Comparison of ENCODE assay signal across 8 cellular contexts in genomic region chr12:123436017-123436964, GRCh38. TPM values are rescaled to one million over a fixed set of nuclear protein-coding genes. Genes with fewer than 3 reads are reported as not detected.
DNase-seq lines count a peak whose midpoint lies in the region; ATAC-seq, FAIRE-seq and TF ChIP-seq lines count a peak whose summit lies in the region.

A gene with protein sequence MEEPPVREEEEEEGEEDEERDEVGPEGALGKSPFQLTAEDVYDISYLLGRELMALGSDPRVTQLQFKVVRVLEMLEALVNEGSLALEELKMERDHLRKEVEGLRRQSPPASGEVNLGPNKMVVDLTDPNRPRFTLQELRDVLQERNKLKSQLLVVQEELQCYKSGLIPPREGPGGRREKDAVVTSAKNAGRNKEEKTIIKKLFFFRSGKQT (minus strand): TSS chr12:123436684. CDS start chr12:123436420, 264 bp downstream.

- TF ChIP-seq EP300 in Ishikawa (IDR thresholded peaks at IDR 0.05; ENCODE audit: borderline replicate concordance) = peak; percentile 21; the same call in 1 of the 2 replicates

- peaks cover 6% of the 10 kb centered on the region for H3K36me3 Mint-ChIP-seq in activated naive CD8-positive, alpha-beta T cell

- peak; percentile 89 for DNase-seq in ELR (ENCODE audit: low read depth)
- DNase-seq in SKM-1 (lab: John Stamatoyannopoulos, UW; ENCODE audit: unreplicated experiment) = peak; percentile 70
- DNase-seq in Right ventricle myocardium superior = peak; percentile 93
- peak; percentile 80 to 94 (median 86) for DNase-seq in pancreas
- peak; percentile 87 to 89 for DNase-seq in thyroid gland

- H3K4me3 ChIP-seq in pancreas = peak within 1 kb of the TSS; percentile 53 to 82 (median 62)
- peak within 1 kb of the TSS; percentile 69 to 91 (median 77) for H3K4me3 ChIP-seq in thyroid gland (replicated peaks in 1 of 3)

- H3K27me3 ChIP-seq in pancreas = no peaks in the 10 kb centered on the region
- no peaks in the 10 kb centered on the region for H3K27me3 ChIP-seq in thyroid gland

- H3K9me3 Mint-ChIP-seq in activated naive CD8-positive, alpha-beta T cell (ENCODE audit: low read depth) = no peaks in the 10 kb centered on the region

- peak; percentile 13 to 77 for TF ChIP-seq POLR2A in thyroid gland (IDR thresholded peaks at IDR 0.05)

- no peaks in the 10 kb centered on the region for H3K27me3 Mint-ChIP-seq in activated naive CD8-positive, alpha-beta T cell

- no peak for TF ChIP-seq RAD21 in Ishikawa (IDR thresholded peaks at IDR 0.05; ENCODE audit: low read depth)

- TF ChIP-seq CTCF in pancreas (IDR thresholded peaks at IDR 0.05) (no peak), thyroid gland (IDR thresholded peaks at IDR 0.05) (no peak)

- H3K9me3 ChIP-seq in pancreas (no peaks in the 10 kb centered on the region), thyroid gland (no peaks in the 10 kb centered on the region)

- H3K4me3 Mint-ChIP-seq in activated naive CD8-positive, alpha-beta T cell = peak within 1 kb of the TSS; percentile 98

- peak; percentile 66 for ATAC-seq in GM21619 (IDR thresholded peaks at IDR 0.05; ENCODE audit: unreplicated experiment)
- ATAC-seq in Right ventricle myocardium superior (ENCODE audit: poor library complexity) = peak; percentile 97
- peak; percentile 98 to 99 (median 98) for ATAC-seq in pancreas

- H3K36me3 ChIP-seq in pancreas (no peaks in the 10 kb centered on the region), thyroid gland (no peaks in the 10 kb centered on the region)

- FAIRE-seq in pancreas (lab: Jason Lieb, UNC) = no peak

- intact Hi-C loops in Right ventricle myocardium superior (cut with DNase I) (no loop called here), pancreas (cut with DNase I) (no loop called here), thyroid gland (cut with DNase I) (loop anchor here (10.0 kb wide), 1 partner anchor 51 kb away; the partner anchor contains the start of gene KMT5A)

- H3K4me1 ChIP-seq in pancreas (peaks cover 0 to 5% (median 0%) of the 10 kb centered on the region in 3 donors), thyroid gland (peaks cover 35 to 45% of the 10 kb centered on the region in 2 donors)

- H3K27ac Mint-ChIP-seq in activated naive CD8-positive, alpha-beta T cell = peak within 1 kb of the TSS; percentile 96

- H3K27ac ChIP-seq in pancreas (peak within 1 kb of the TSS in 3 of 4 donors; percentile 28 to 57 (median 49)), thyroid gland (peak within 1 kb of the TSS; percentile 71 to 93 (median 82))

- WGBS in pancreas, 2 donors = 0 to 1% methylated on average over 51 to 69 of the region's 69 CpGs
- 0 to 1% methylated on average over 56 to 58 of the region's 69 CpGs for WGBS in thyroid gland, 2 donors

- H3K4me1 Mint-ChIP-seq in activated naive CD8-positive, alpha-beta T cell (ENCODE audit: low read depth) = peaks cover 33% of the 10 kb centered on the region

TF ChIP-seq in Ishikawa, 13 proteins besides CTCF, POLR2A, EP300 and RAD21:
- TF ChIP-seq TCF12 (IDR thresholded peaks at IDR 0.05; ENCODE audit: low read depth) (no peak), CEBPB (IDR thresholded peaks at IDR 0.05) (peak; percentile 21; the same call in 1 of the 2 replicates), EGR1 (IDR thresholded peaks at IDR 0.05) (peak; percentile 25; the same call in 1 of the 2 replicates), TAF1 (IDR thresholded peaks at IDR 0.05; ENCODE audit: low read depth) (peak; percentile 74), FOXM1 (IDR thresholded peaks at IDR 0.05; ENCODE audit: borderline replicate concordance, low read depth) (no peak), CREB1 (IDR thresholded peaks at IDR 0.05; ENCODE audit: low read depth) (no peak), NFIC (IDR thresholded peaks at IDR 0.05) (peak; percentile 38), ZBTB7A (IDR thresholded peaks at IDR 0.05; ENCODE audit: low read depth) (peak; percentile 95), MAX (IDR thresholded peaks at IDR 0.05) (peak; percentile 90), TEAD4 (IDR thresholded peaks at IDR 0.05) (no peak; the same call in 1 of the 2 replicates), YY1 (IDR thresholded peaks at IDR 0.05; ENCODE audit: low read depth) (no peak)
- TF ChIP-seq, protein P1, sequence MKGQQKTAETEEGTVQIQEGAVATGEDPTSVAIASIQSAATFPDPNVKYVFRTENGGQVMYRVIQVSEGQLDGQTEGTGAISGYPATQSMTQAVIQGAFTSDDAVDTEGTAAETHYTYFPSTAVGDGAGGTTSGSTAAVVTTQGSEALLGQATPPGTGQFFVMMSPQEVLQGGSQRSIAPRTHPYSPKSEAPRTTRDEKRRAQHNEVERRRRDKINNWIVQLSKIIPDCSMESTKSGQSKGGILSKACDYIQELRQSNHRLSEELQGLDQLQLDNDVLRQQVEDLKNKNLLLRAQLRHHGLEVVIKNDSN (IDR thresholded peaks at IDR 0.05) = 0 out of 2 replicates have a peak, but pooled peaks have one; percentile 10
TF ChIP-seq in Ishikawa: peak in this region for 7.

RNA-seq across cellular contexts. Expression of the gene that starts here (rescaled TPM):
- total RNA-seq in Right ventricle myocardium superior (1.9 TPM), pancreas (1 to 10 TPM in 4 of 6 donors, under 1 TPM in 2; 0.83 to 1.9 (median 1.1) TPM), thyroid gland (10 to 100 TPM; 10.7 to 15.2 (median 12.7) TPM)
- 1 to 10 TPM; 1.7 to 2.1 TPM for polyA plus RNA-seq in pancreas

Comparison
In these comparisons a context has a peak if more than half of its experiments do, and no peak if none do; other contexts are left out.
1. Peak in every context shown above with its lines: DNase-seq, ATAC-seq, H3K4me3 ChIP-seq and H3K27ac ChIP-seq.